Comparison of ENCODE assay signal across 1 cellular context in the genomic region with DNA sequence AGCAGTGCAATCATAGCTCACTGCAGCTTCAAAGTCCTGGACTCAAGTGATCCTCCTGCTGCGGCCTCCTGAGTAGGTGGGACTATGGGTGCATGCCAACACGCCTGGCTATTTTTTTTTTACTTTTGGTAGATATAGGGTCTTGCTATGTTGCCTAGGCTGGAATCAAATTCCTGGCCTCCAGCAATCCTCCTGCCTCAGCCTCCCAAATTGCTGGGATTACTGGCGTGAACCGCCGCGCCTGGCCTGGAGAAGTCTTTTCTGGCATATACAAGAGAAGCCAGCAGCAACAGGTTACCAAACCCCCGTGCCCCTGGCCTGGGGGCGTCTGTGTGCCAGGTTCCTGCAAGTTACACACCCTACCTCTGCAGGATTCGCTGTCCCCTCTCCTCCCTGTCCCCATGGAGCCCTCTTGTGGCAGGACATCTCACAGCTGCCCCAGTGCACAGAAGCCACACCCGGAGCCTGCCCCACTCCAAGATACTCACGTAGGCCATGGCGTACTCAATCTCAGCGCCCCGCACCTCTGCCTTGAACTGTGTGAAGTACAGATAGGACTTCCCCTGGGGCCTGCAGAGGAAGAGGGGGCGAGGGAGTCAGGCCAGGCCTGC.
TF ChIP-seq lines count a peak whose summit lies in the region.

No MANE protein-coding gene starts in this region.

TF ChIP-seq in SK-N-SH treated with all-trans-retinoic acid at 6 μM for 48 hours, 23 proteins besides CTCF, POLR2A, EP300 and RAD21 (continued from another document):
- TF ChIP-seq, protein P1, sequence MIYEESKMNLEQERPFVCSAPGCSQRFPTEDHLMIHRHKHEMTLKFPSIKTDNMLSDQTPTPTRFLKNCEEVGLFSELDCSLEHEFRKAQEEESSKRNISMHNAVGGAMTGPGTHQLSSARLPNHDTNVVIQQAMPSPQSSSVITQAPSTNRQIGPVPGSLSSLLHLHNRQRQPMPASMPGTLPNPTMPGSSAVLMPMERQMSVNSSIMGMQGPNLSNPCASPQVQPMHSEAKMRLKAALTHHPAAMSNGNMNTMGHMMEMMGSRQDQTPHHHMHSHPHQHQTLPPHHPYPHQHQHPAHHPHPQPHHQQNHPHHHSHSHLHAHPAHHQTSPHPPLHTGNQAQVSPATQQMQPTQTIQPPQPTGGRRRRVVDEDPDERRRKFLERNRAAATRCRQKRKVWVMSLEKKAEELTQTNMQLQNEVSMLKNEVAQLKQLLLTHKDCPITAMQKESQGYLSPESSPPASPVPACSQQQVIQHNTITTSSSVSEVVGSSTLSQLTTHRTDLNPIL (CRISPR knock-in tag; IDR thresholded peaks at IDR 0.05; ENCODE audit: low read depth): no peak
- no peak for TF ChIP-seq CSRNP3 (CRISPR knock-in tag; IDR thresholded peaks at IDR 0.05)
- TF ChIP-seq ZFP30 (CRISPR knock-in tag; IDR thresholded peaks at IDR 0.05): no peak
- no peak for TF ChIP-seq CSDC2 (CRISPR knock-in tag; IDR thresholded peaks at IDR 0.05)
- no peak for TF ChIP-seq TSHZ2 (CRISPR knock-in tag; IDR thresholded peaks at IDR 0.05)
- TF ChIP-seq RARB (CRISPR knock-in tag; IDR thresholded peaks at IDR 0.05): no peak
- no peak for TF ChIP-seq ISL1 (CRISPR knock-in tag; IDR thresholded peaks at IDR 0.05)
